In the genomic region with DNA sequence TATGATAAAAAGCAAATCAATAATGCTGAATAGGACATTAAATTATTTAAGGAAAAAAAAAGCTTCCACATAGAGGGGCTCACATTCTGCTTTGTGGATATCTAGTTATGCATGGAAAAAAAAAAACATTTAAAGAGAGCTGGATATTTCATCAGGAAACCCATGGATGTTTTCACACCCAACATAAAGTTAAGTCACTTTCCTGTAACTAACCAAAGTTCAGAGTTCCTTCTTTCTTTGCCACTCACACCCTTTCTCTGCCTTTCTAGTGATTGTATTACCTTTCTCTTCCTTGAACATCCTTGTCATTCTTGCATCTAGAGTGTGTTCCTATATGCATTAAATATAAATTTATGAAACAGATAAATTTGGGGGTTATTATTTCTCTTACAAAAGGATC, we compare ENCODE assay signal across 8 cellular contexts. TPM values are rescaled to one million over a fixed set of nuclear protein-coding genes. Genes with fewer than 3 reads are reported as not detected.
"Had no signal": no experiment of that assay in that cellular context is flagged by ENCODE, and none has a peak within 500 bp of the region (broad histone marks: within the 10 kb centered on the region; RNA-seq: fewer than 3 reads in every experiment).

No MANE protein-coding gene starts in this region.

- FAIRE-seq: HTR-8/SVneo had no signal

- H3K27ac ChIP-seq: GM23248 had no signal

- H3K9ac ChIP-seq: GM23248 had no signal

- H2AFZ ChIP-seq: GM23248 had no signal

- H3K4me3 ChIP-seq: GM23248, HAP-1 had no signal

- DNase-seq: GM23248, GOT3, H7, KBM-7 had no signal

- H3K9me3 ChIP-seq: HAP-1 had no signal

- ATAC-seq: HCT116 had no signal

- H3K4me1 ChIP-seq: HAP-1 had no signal

RNA-seq across cellular contexts. Expression of gene SMAD9, which starts 53.8 kb away (rescaled TPM):
- total RNA-seq: HT-29 had no signal
